Comparison of ENCODE assay signal across 8 cellular contexts in the genomic region with DNA sequence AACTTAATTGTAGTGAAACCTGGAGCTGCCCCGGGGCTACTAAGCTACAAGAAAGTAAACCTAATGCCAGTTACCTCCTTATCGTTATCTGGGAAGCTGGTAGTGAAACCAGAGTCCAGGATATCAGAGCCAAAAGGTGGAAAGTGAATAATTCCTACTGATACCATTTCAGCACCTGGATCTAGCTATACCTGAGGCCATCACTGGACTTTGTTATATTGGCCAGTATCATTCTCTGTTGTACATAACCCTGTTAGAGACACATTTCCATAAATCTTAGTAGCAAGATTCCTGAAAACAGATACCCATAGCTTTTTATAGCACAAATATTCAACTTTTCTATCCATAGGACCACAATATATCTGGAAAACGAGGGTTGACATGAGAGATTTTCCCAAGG.
"Had no signal": no experiment of that assay in that cellular context is flagged by ENCODE, and none has a peak within 500 bp of the region (broad histone marks: within the 10 kb centered on the region; RNA-seq: fewer than 3 reads in every experiment).

No MANE protein-coding gene starts in this region.

- FAIRE-seq: HTR-8/SVneo, K562 had no signal

- ATAC-seq: K562 had no signal

- H3K4me1 Mint-ChIP-seq: IgD-negative memory B cell had no signal

- DNase-seq: IMR-90, KBM-7, KG1 had no signal

- H3K36me3 Mint-ChIP-seq: IgD-negative memory B cell had no signal

- H3K27ac ChIP-seq: HL-60, KMS-11 had no signal

- H3K27ac Mint-ChIP-seq: IgD-negative memory B cell had no signal

- H3K4me3 Mint-ChIP-seq: IgD-negative memory B cell had no signal

- H3K4me2 ChIP-seq: KMS-11 had no signal

- H3K4me3 ChIP-seq: K562 had no signal

- H3K9ac ChIP-seq: KMS-11 had no signal
